Comparison of ENCODE assay signal across 10 cellular contexts in genomic region chr10:129969528-129970264, GRCh38. TPM values are rescaled to one million over a fixed set of nuclear protein-coding genes. Genes with fewer than 3 reads are reported as not detected.
DNase-seq lines count a peak whose midpoint lies in the region; ATAC-seq and TF ChIP-seq lines count a peak whose summit lies in the region.
"Had no signal": no experiment of that assay in that cellular context is flagged by ENCODE, and none has a peak within 500 bp of the region (broad histone marks: within the 10 kb centered on the region; RNA-seq: fewer than 3 reads in every experiment).

No MANE protein-coding gene starts in this region.

- H3K27ac ChIP-seq in SK-N-SH (ENCODE audit: low read depth in 2 of 2, low read length in 1 of 2) (no peak overlapping the region), esophagus muscularis mucosa (replicated peaks in 1 of 4) (no peak overlapping the region), stomach (no peak overlapping the region)
- H3K27ac ChIP-seq: A549, KMS-11 had no signal

- WGBS in SK-N-SH (ENCODE audit: low lambda C conversion rate): 11% methylated on average over 31 of the region's 43 CpGs
- WGBS in esophagus muscularis mucosa: 4% methylated on average over 38 of the region's 43 CpGs
- 4 to 6% (median 5%) methylated on average over 35 to 43 of the region's 43 CpGs for WGBS in stomach, 5 donors

- peak overlapping the region in 2 of 4 donors; percentile 27 to 30 for H3K4me3 Mint-ChIP-seq in IgD-negative memory B cell

- no peak overlapping the region for H3K4me2 ChIP-seq in SK-N-SH
- H3K4me2 ChIP-seq: A549, KMS-11 had no signal

- no peaks in the 10 kb centered on the region for H3K9me2 ChIP-seq in SK-N-SH

- H3K4me1 ChIP-seq in SK-N-SH (ENCODE audit: control insufficient read depth in 1 of 2, insufficient read depth in 2 of 2, low read depth in 1 of 2, low read length in 1 of 2) (no peaks in the 10 kb centered on the region; a peak in 2 of 4 replicates), esophagus muscularis mucosa (peaks cover 42 to 77% (median 65%) of the 10 kb centered on the region in 4 donors), stomach (peaks cover 30 to 74% (median 56%) of the 10 kb centered on the region in 4 donors)

- H3K4me1 Mint-ChIP-seq in IgD-negative memory B cell: peaks cover 3 to 11% (median 7%) of the 10 kb centered on the region in 3 donors

- TF ChIP-seq CTCF in SK-N-SH (IDR thresholded peaks at IDR 0.05) (no peak), esophagus muscularis mucosa (IDR thresholded peaks at IDR 0.05) (no peak), stomach (IDR thresholded peaks at IDR 0.05) (no peak)

- H3K9me3 Mint-ChIP-seq in IgD-negative memory B cell: peaks cover 0 to 10% (median 0%) of the 10 kb centered on the region in 3 donors

- peak overlapping the region; percentile 71 to 96 (median 85) for H3K27ac Mint-ChIP-seq in IgD-negative memory B cell

- no peak overlapping the region for H3K9ac ChIP-seq in SK-N-SH
- H3K9ac ChIP-seq: KMS-11 had no signal

- H3F3A ChIP-seq in SK-N-SH (replicated peaks; ENCODE audit: insufficient read depth): peaks cover 3% of the 10 kb centered on the region

- H4K20me1 ChIP-seq in SK-N-SH (ENCODE audit: insufficient read depth): no peaks in the 10 kb centered on the region

- peaks cover 36% of the 10 kb centered on the region for H3K27me3 Mint-ChIP-seq in IgD-negative memory B cell

- no peak for TF ChIP-seq RAD21 in SK-N-SH (IDR thresholded peaks at IDR 0.05; ENCODE audit: low read length)

- TF ChIP-seq EP300 in SK-N-SH (IDR thresholded peaks at IDR 0.05; ENCODE audit: borderline replicate concordance in 1 of 2, low read depth in 1 of 2, low read length in 1 of 2) (no peak), esophagus muscularis mucosa (IDR thresholded peaks at IDR 0.05) (no peak), stomach (IDR thresholded peaks at IDR 0.05) (no peak)

- H3K4me3 ChIP-seq in SK-N-SH (ENCODE audit: low read depth in 2 of 2, low read length in 1 of 2) (no peak overlapping the region), esophagus muscularis mucosa (peak overlapping the region; percentile 16 to 47 (median 24)), stomach (peak overlapping the region in 2 of 4 donors; percentile 2 to 20)
- H3K4me3 ChIP-seq: A549 had no signal

- no peaks in the 10 kb centered on the region for H3K36me3 Mint-ChIP-seq in IgD-negative memory B cell

- H3K27me3 ChIP-seq in SK-N-SH (ENCODE audit: insufficient read depth): peaks cover 62% of the 10 kb centered on the region
- H3K27me3 ChIP-seq in esophagus muscularis mucosa: peaks cover 7 to 100% (median 79%) of the 10 kb centered on the region in 4 donors
- peaks cover 62 to 100% (median 92%) of the 10 kb centered on the region in 3 donors for H3K27me3 ChIP-seq in stomach

- no peak overlapping the region for H2AFZ ChIP-seq in SK-N-SH (ENCODE audit: low read depth)

- H3K9me3 ChIP-seq in SK-N-SH: no peaks in the 10 kb centered on the region
- H3K9me3 ChIP-seq in esophagus muscularis mucosa: no peaks in the 10 kb centered on the region
- H3K9me3 ChIP-seq in stomach: no peaks in the 10 kb centered on the region
- H3K9me3 ChIP-seq: A549 had no signal

- no peaks in the 10 kb centered on the region for H3K36me3 ChIP-seq in SK-N-SH (replicated peaks in 1 of 2; ENCODE audit: control insufficient read depth in 1 of 2, insufficient read depth in 2 of 2, low read length in 1 of 2)
- H3K36me3 ChIP-seq in esophagus muscularis mucosa: no peaks in the 10 kb centered on the region
- H3K36me3 ChIP-seq in stomach: no peaks in the 10 kb centered on the region

- POLR2A ChIA-PET in SK-N-SH (lab: Yijun Ruan, JAX): no interaction called here

- no peak for ATAC-seq in SK-N-SH treated with all-trans-retinoic acid at 6 μM for 48 hours

- H3K79me2 ChIP-seq in SK-N-SH (ENCODE audit: insufficient read depth): no peaks in the 10 kb centered on the region

- DNase-seq in SK-N-SH (peak; percentile 42), esophagus muscularis mucosa (ENCODE audit: extremely low spot score) (no peak), posterior vena cava (ENCODE audit: low spot score) (peak; percentile 68), stomach (no peak), DMS53 treated with DMSO at 0.1 percent for 48 hours (lab: John Stamatoyannopoulos, UW; ENCODE audit: unreplicated experiment) (no peak)
- no peak for DNase-seq in stimulated activated CD4-positive, alpha-beta T cell treated with anti-CD3 and anti-CD28 coated beads, Interleukin-4, amount 100 ng/mL, for 1 hour

- no peak for TF ChIP-seq POLR2A in esophagus muscularis mucosa (IDR thresholded peaks at IDR 0.05; ENCODE audit: low read depth)
- no peak for TF ChIP-seq POLR2A in stomach (IDR thresholded peaks at IDR 0.05)

- intact Hi-C loops in esophagus muscularis mucosa (cut with DNase I): loop anchor here (2.0 to 5.0 kb wide), 3 partner anchors 82 to 1757 kb away; no protein-coding TSS in a partner anchor
- intact Hi-C loops in posterior vena cava (cut with DNase I): loop anchor here (5.0 to 10.0 kb wide), 4 partner anchors 82 to 942 kb away; partner anchors contain the start of gene MGMT (in 1 of the 2)
- intact Hi-C loops in stomach (cut with DNase I; ENCODE audit: low total_unique reads): loop anchor here (5.0 to 10.0 kb wide), 2 partner anchors 937 to 1705 kb away; no protein-coding TSS in a partner anchor

- CTCF ChIA-PET in SK-N-SH (lab: Yijun Ruan, JAX): interaction anchor here (0.9 to 5.3 kb wide), 24 partner anchors 12 to 1701 kb away, joined by 3 to 66 read pairs (median 5); no protein-coding TSS in a partner anchor

TF ChIP-seq in SK-N-SH, 30 proteins besides CTCF, POLR2A, EP300 and RAD21 (continues in another document):
- TF ChIP-seq ELF1 (IDR thresholded peaks at IDR 0.05) (no peak), ZBTB33 (IDR thresholded peaks at IDR 0.05; ENCODE audit: borderline replicate concordance, low read depth) (no peak), MAX (IDR thresholded peaks at IDR 0.05; ENCODE audit: low read depth) (no peak)

TF ChIP-seq in SK-N-SH treated with all-trans-retinoic acid at 6 μM for 48 hours, 23 proteins besides CTCF, POLR2A, EP300 and RAD21 (continues in another document):
- TF ChIP-seq ZNF70 (CRISPR knock-in tag; IDR thresholded peaks at IDR 0.05) (no peak), TCF4 (CRISPR knock-in tag; IDR thresholded peaks at IDR 0.05; ENCODE audit: borderline replicate concordance) (no peak), ARNTL (CRISPR knock-in tag; IDR thresholded peaks at IDR 0.05; ENCODE audit: borderline replicate concordance, low read depth) (no peak), PPARA (CRISPR knock-in tag; IDR thresholded peaks at IDR 0.05; ENCODE audit: borderline replicate concordance) (no peak), PATZ1 (CRISPR knock-in tag; IDR thresholded peaks at IDR 0.05; ENCODE audit: borderline replicate concordance) (no peak), CSRNP3 (CRISPR knock-in tag; IDR thresholded peaks at IDR 0.05) (no peak), POU6F1 (CRISPR knock-in tag; IDR thresholded peaks at IDR 0.05; ENCODE audit: borderline replicate concordance, low read depth) (no peak), ZNF565 (CRISPR knock-in tag; conservative IDR thresholded peaks at IDR 0.05; ENCODE audit: low read depth) (no peak), ZFP30 (CRISPR knock-in tag; IDR thresholded peaks at IDR 0.05) (no peak), TOX (CRISPR knock-in tag; IDR thresholded peaks at IDR 0.05; ENCODE audit: borderline replicate concordance) (no peak)

RNA-seq across cellular contexts. Expression of gene EBF3, which starts 5.6 kb away (rescaled TPM):
- polyA plus RNA-seq in SK-N-SH (2012; rRNA removed): not detected in 2 replicates
- polyA plus RNA-seq in SK-N-SH (2012; cell fraction: cytosol; rRNA removed): 0.01 TPM in 1 of 2 replicates, not detected in the other
- polyA plus RNA-seq in SK-N-SH (2012; cell fraction: nucleus; rRNA removed): not detected in 2 replicates
- polyA plus RNA-seq in IgD-negative memory B cell: not detected
- 1 to 10 TPM; 2.9 to 7.3 (median 5.2) TPM for total RNA-seq in esophagus muscularis mucosa
- 1 to 10 TPM; 8.7 to 9.1 TPM for total RNA-seq in posterior vena cava
- 1 to 10 TPM in 1 of 5 donors, under 1 TPM in 1, not detected in 3; 0.58 to 7.3 TPM for total RNA-seq in stomach
- polyA plus RNA-seq in stomach: under 1 TPM; 0.19 to 0.63 (median 0.31) TPM

Comparison
In these comparisons a context has a peak if more than half of its experiments do, and no peak if none do; other contexts are left out.
1. DNase-seq: peak in SK-N-SH (single experiment) and posterior vena cava (single experiment); none in esophagus muscularis mucosa (single experiment), stomach (single experiment), stimulated activated CD4-positive, alpha-beta T cell treated with anti-CD3 and anti-CD28 coated beads, Interleukin-4, amount 100 ng/mL, for 1 hour (single experiment) and DMS53 treated with DMSO at 0.1 percent for 48 hours (single experiment).
2. H3K4me3 ChIP-seq: peak in esophagus muscularis mucosa (4 of 4); none in SK-N-SH (0 of 2).